ENCODE assay signal across 12 cellular contexts in the genomic region with DNA sequence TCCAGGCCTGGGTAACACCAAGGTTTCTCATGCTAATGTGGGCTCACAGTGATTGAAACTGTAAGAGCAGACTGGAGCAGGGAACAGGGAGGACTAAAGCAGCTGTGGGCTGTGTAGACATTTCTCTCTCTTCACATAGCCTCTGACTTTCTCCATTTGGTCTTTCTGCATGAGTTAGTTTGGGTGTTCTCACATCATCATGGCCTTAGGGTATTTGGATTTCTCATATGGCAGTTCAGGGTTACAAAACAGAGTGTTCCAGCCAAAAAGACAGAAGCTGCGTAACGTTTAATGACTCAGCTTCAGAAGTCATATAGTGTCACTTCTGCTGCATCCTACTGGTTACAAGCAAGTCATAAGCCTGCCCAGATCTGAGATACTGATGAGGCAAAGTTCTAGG. TPM values are rescaled to one million over a fixed set of nuclear protein-coding genes. Genes with fewer than 3 reads are reported as not detected.
DNase-seq lines count a peak whose midpoint lies in the region; ATAC-seq and TF ChIP-seq lines count a peak whose summit lies in the region.
"Had no signal": no experiment of that assay in that cellular context is flagged by ENCODE, and none has a peak within 500 bp of the region (broad histone marks: within the 10 kb centered on the region; RNA-seq: fewer than 3 reads in every experiment).

No MANE protein-coding gene starts in this region.

- peaks cover 4% of the 10 kb centered on the region for H3K9me3 Mint-ChIP-seq in osteocyte (ENCODE audit: unreplicated experiment)
- no peaks in the 10 kb centered on the region for H3K9me3 Mint-ChIP-seq in activated CD4-positive, alpha-beta memory T cell treated with anti-CD3 and anti-CD28 coated beads for 36 hours
- H3K9me3 Mint-ChIP-seq: natural killer cell treated with Interleukin-12 subunit alpha and Interleukin-12 subunit beta and Interleukin-15 and Interleukin-18, amount 100 ng/mL, for 72 hours had no signal

- intact Hi-C loops in activated CD4-positive, alpha-beta memory T cell treated with anti-CD3 and anti-CD28 coated beads for 36 hours (cut with micrococcal nuclease), result no loop called here

- POLR2A ChIA-PET in activated CD4-positive, alpha-beta memory T cell treated with anti-CD3 and anti-CD28 coated beads for 36 hours (lab: Charles Lee), result no interaction called here

- H3K27me3 Mint-ChIP-seq in osteocyte (ENCODE audit: unreplicated experiment), result no peaks in the 10 kb centered on the region
- H3K27me3 Mint-ChIP-seq in activated CD4-positive, alpha-beta memory T cell treated with anti-CD3 and anti-CD28 coated beads for 36 hours, result no peaks in the 10 kb centered on the region

- H3K4me3 Mint-ChIP-seq in osteocyte (ENCODE audit: unreplicated experiment), result no peak overlapping the region
- H3K4me3 Mint-ChIP-seq in activated CD4-positive, alpha-beta memory T cell treated with anti-CD3 and anti-CD28 coated beads for 36 hours, result no peak overlapping the region
- H3K4me3 Mint-ChIP-seq: natural killer cell treated with Interleukin-12 subunit alpha and Interleukin-12 subunit beta and Interleukin-15 and Interleukin-18, amount 100 ng/mL, for 72 hours had no signal

- peaks cover 23% of the 10 kb centered on the region for H3K4me1 Mint-ChIP-seq in osteocyte (ENCODE audit: unreplicated experiment)
- H3K4me1 Mint-ChIP-seq in activated CD4-positive, alpha-beta memory T cell treated with anti-CD3 and anti-CD28 coated beads for 36 hours (ENCODE audit: low read depth), result no peaks in the 10 kb centered on the region

- H3K27ac Mint-ChIP-seq in osteocyte (ENCODE audit: unreplicated experiment), result peak overlapping the region; percentile 87
- H3K27ac Mint-ChIP-seq in activated CD4-positive, alpha-beta memory T cell treated with anti-CD3 and anti-CD28 coated beads for 36 hours, result no peak overlapping the region
- H3K27ac Mint-ChIP-seq: natural killer cell treated with Interleukin-12 subunit alpha and Interleukin-12 subunit beta and Interleukin-15 and Interleukin-18, amount 100 ng/mL, for 72 hours had no signal

- CTCF ChIA-PET in activated CD4-positive, alpha-beta memory T cell treated with anti-CD3 and anti-CD28 coated beads for 36 hours (lab: Charles Lee), result interaction anchor here (0.9 kb wide), 1 partner anchor 10 kb away, joined by 3 read pairs; no protein-coding TSS in a partner anchor

- no peaks in the 10 kb centered on the region for H3K36me3 Mint-ChIP-seq in osteocyte (ENCODE audit: unreplicated experiment)
- H3K36me3 Mint-ChIP-seq in activated CD4-positive, alpha-beta memory T cell treated with anti-CD3 and anti-CD28 coated beads for 36 hours, result no peaks in the 10 kb centered on the region
- H3K36me3 Mint-ChIP-seq: natural killer cell treated with Interleukin-12 subunit alpha and Interleukin-12 subunit beta and Interleukin-15 and Interleukin-18, amount 100 ng/mL, for 72 hours had no signal

- TF ChIP-seq CTCF in osteocyte (IDR thresholded peaks at IDR 0.05) (no peak), GM13977 (IDR thresholded peaks at IDR 0.05; ENCODE audit: extremely low read depth, insufficient read depth, missing control alignments) (no peak)

- in situ Hi-C loops in GM13977 (cut with MboI; ENCODE audit: low pct_unique_long_range_greater_than_20kb, low sequenced_read_pairs, unreplicated experiment), result loop anchor here (25.0 kb wide), 1 partner anchor 401 kb away; no protein-coding TSS in a partner anchor

- ATAC-seq in HG03354 (IDR thresholded peaks at IDR 0.05; ENCODE audit: poor library complexity, severe bottlenecking, unreplicated experiment), result no peak

- DNase-seq in EL (peak; percentile 95), NCI-H69 (lab: John Stamatoyannopoulos, UW) (peak; percentile 34), dedifferentiated amniotic fluid mesenchymal stem cell (ENCODE audit: extremely low spot score) (peak; percentile 98), osteocyte (ENCODE audit: extremely low spot score, unreplicated experiment) (no peak), GM13977 (ENCODE audit: low spot score) (no peak), NCI-H128 (lab: John Stamatoyannopoulos, UW; ENCODE audit: unreplicated experiment) (no peak)
- DNase-seq in activated CD4-positive, alpha-beta memory T cell treated with anti-CD3 and anti-CD28 coated beads for 36 hours, result no peak
- DNase-seq: activated CD4-positive, alpha-beta T cell treated with anti-CD3 and anti-CD28 coated beads for 1 hour; activated gamma-delta T cell; thyroid gland had no signal

RNA-seq across cellular contexts. Expression of a gene that starts 52.0 kb away (rescaled TPM):
- total RNA-seq in osteocyte, result 86.7 and 87.8 TPM in 2 replicates
- total RNA-seq in activated CD4-positive, alpha-beta memory T cell treated with anti-CD3 and anti-CD28 coated beads for 36 hours, result 10 to 100 TPM; 69.8 to 73.7 TPM

Comparison
In these comparisons a context has a peak if more than half of its experiments do, and no peak if none do; other contexts are left out.
1. DNase-seq: peak in EL (single experiment), NCI-H69 (single experiment) and dedifferentiated amniotic fluid mesenchymal stem cell (single experiment); none in osteocyte (single experiment), GM13977 (single experiment), activated CD4-positive, alpha-beta memory T cell treated with anti-CD3 and anti-CD28 coated beads for 36 hours (single experiment) and NCI-H128 (single experiment).